Comparison of ENCODE assay signal across 25 cellular contexts in genomic region chrX:68794486-68794885, GRCh38.
"Had no signal": no experiment of that assay in that cellular context is flagged by ENCODE, and none has a peak within 500 bp of the region (broad histone marks: within the 10 kb centered on the region; RNA-seq: fewer than 3 reads in every experiment).

No MANE protein-coding gene starts in this region.

- H3K36me3 ChIP-seq: brain microvascular endothelial cell, Peyer's patch, SJCRH30 had no signal

- FAIRE-seq: K562 had no signal

- DNase-seq: activated CD4-positive, alpha-beta memory T cell treated with anti-CD3 and anti-CD28 coated beads, Interleukin-2, amount 10 ng/mL, durations not matched to agents 7 days and 5 days; activated CD4-positive, alpha-beta T cell treated with anti-CD3 and anti-CD28 coated beads, Interleukin-2, amount 50 U/mL, for 1 hour; activated CD4-positive, CD25-positive, alpha-beta regulatory T cell; activated CD8-positive, alpha-beta memory T cell treated with anti-CD3 and anti-CD28 coated beads, Interleukin-2, amount 50 U/mL, for 4 hours; activated gamma-delta T cell treated with Interleukin-2 at 50 U/mL for 16 hours; activated naive CD4-positive, alpha-beta T cell treated with anti-CD3 and anti-CD28 coated beads, Interleukin-2, amount 10 ng/mL, durations not matched to agents 7 days and 5 days; activated naive CD8-positive, alpha-beta T cell treated with anti-CD3 and anti-CD28 coated beads for 36 hours; activated T-cell treated with anti-CD3 and anti-CD28 coated beads, Interleukin-2, amount 50 U/mL, for 72 hours; brain microvascular endothelial cell; cerebellar nuclear complex; Karpas-422; MM.1S; NCI-H146; NCI-H187 treated with DMSO at 0.1 percent for 48 hours; NCI-H2107; NCI-H524 treated with DMSO at 0.1 percent for 48 hours; NCI-H82; Peyer's patch; Right ventricle myocardium superior; SJCRH30; SK-N-SH; T-helper 1 cell had no signal

- H3K9me3 ChIP-seq: SJCRH30, SK-N-SH had no signal

- H3K9ac ChIP-seq: SK-N-SH had no signal

- H3K4me2 ChIP-seq: SK-N-SH had no signal

- H3K4me1 ChIP-seq: Peyer's patch, SJCRH30 had no signal

- H3K4me3 ChIP-seq: K562, Peyer's patch, SJCRH30 had no signal

- H3K27ac ChIP-seq: brain microvascular endothelial cell, Peyer's patch, RWPE1, SJCRH30, VCaP had no signal

- H3K27me3 ChIP-seq: brain microvascular endothelial cell, Peyer's patch, SJCRH30 had no signal

- ATAC-seq: activated T-cell treated with anti-CD3 and anti-CD28 coated beads, Interleukin-2, amount 50 U/mL, for 72 hours; K562 had no signal
